ENCODE assay signal across 17 cellular contexts in the genomic region with DNA sequence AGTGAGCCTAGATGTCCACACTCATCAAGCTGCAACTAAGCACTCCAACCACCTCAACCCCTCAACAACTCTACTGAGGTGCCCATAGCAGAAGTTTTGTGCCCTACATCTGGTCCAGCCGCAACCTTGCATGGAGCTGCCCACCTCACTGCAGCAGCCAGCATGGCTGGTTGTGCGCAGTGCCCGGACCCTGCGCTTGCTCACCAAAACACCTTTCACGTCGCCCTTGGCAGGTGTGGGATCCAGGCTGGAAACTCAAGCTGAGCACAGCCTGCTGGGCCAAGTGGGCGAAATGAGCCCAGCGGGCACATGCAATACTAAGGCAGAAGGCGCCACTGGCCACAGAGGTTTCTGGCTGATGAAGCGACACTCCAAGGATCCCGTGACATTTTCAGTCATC.
DNase-seq lines count a peak whose midpoint lies in the region; ATAC-seq, FAIRE-seq and TF ChIP-seq lines count a peak whose summit lies in the region.
"Had no signal": no experiment of that assay in that cellular context is flagged by ENCODE, and none has a peak within 500 bp of the region (broad histone marks: within the 10 kb centered on the region; RNA-seq: fewer than 3 reads in every experiment).

No MANE protein-coding gene starts in this region.

- WGBS in spleen, 5 donors, result 91 to 97% (median 95%) methylated on average over 11 of the region's 11 CpGs

- H3K9ac ChIP-seq in kidney (ENCODE audit: low read length in 2 of 2), result no peak overlapping the region
- H3K9ac ChIP-seq: BLaER1 treated with 17β-estradiol and CSF1 and Interleukin-3, amounts not matched to agents 10 nM and 100 nM had no signal

- H3K9me3 Mint-ChIP-seq in effector memory CD8-positive, alpha-beta T cell, result peaks cover 16 to 18% of the 10 kb centered on the region in 2 donors

- FAIRE-seq in bronchial epithelial cell (lab: Jason Lieb, UNC) (peak; percentile 60), kidney (lab: Jason Lieb, UNC) (no peak)
- FAIRE-seq: GM12878, GM19239 had no signal

- H3K27ac ChIP-seq in kidney (ENCODE audit: low read depth in 2 of 2, low read length in 2 of 2), result no peak overlapping the region
- H3K27ac ChIP-seq in spleen, result no peak overlapping the region
- H3K27ac ChIP-seq: BLaER1 treated with 17β-estradiol and CSF1 and Interleukin-3, amounts not matched to agents 10 nM and 100 nM had no signal

- H3K27ac Mint-ChIP-seq in effector memory CD8-positive, alpha-beta T cell, result no peak overlapping the region
- H3K27ac Mint-ChIP-seq: B cell; CD8-positive, alpha-beta T cell had no signal

- H3K4me3 Mint-ChIP-seq in effector memory CD8-positive, alpha-beta T cell, result no peak overlapping the region
- H3K4me3 Mint-ChIP-seq: B cell; CD8-positive, alpha-beta T cell had no signal

- H3K36me3 Mint-ChIP-seq in effector memory CD8-positive, alpha-beta T cell (ENCODE audit: insufficient read depth), result no peaks in the 10 kb centered on the region
- H3K36me3 Mint-ChIP-seq: CD8-positive, alpha-beta T cell had no signal

- no peaks in the 10 kb centered on the region for H3K9me3 ChIP-seq in kidney (ENCODE audit: control insufficient read depth in 1 of 2, low read length in 2 of 2)
- peaks cover 0 to 22% (median under 1%) of the 10 kb centered on the region in 8 donors for H3K9me3 ChIP-seq in spleen
- H3K9me3 ChIP-seq: HAP-1 had no signal

- ATAC-seq in effector memory CD8-positive, alpha-beta T cell (replicated peaks), result no peak
- ATAC-seq in HG03378 (IDR thresholded peaks at IDR 0.05; ENCODE audit: unreplicated experiment), result no peak
- ATAC-seq: CD8-positive, alpha-beta T cell; GM12878 had no signal

- H3K4me3 ChIP-seq in bronchial epithelial cell (ENCODE audit: low read depth, low read length), result no peak overlapping the region
- no peak overlapping the region for H3K4me3 ChIP-seq in kidney (ENCODE audit: low read length in 2 of 2)
- no peak overlapping the region for H3K4me3 ChIP-seq in spleen
- H3K4me3 ChIP-seq: BLaER1 treated with 17β-estradiol and CSF1 and Interleukin-3, amounts not matched to agents 10 nM and 100 nM; GM12878; HAP-1 had no signal

- no peaks in the 10 kb centered on the region for H3K27me3 Mint-ChIP-seq in effector memory CD8-positive, alpha-beta T cell
- H3K27me3 Mint-ChIP-seq: B cell had no signal

- H3K4me1 ChIP-seq in kidney (ENCODE audit: control insufficient read depth in 1 of 2, insufficient read depth in 1 of 2, low read depth in 1 of 2, low read length in 2 of 2) (no peaks in the 10 kb centered on the region), spleen (no peaks in the 10 kb centered on the region)
- H3K4me1 ChIP-seq: BLaER1 treated with 17β-estradiol and CSF1 and Interleukin-3, amounts not matched to agents 10 nM and 100 nM; HAP-1 had no signal

- no peak for TF ChIP-seq CTCF in bronchial epithelial cell (IDR thresholded peaks at IDR 0.05; ENCODE audit: insufficient read depth, low read length, severe bottlenecking)
- TF ChIP-seq CTCF in kidney (IDR thresholded peaks at IDR 0.05; ENCODE audit: borderline replicate concordance, extremely low read depth, insufficient read depth), result no peak
- no peak for TF ChIP-seq CTCF in spleen (IDR thresholded peaks at IDR 0.05 in 8 of 11, conservative IDR thresholded peaks at IDR 0.05 in 3 of 11)

- DNase-seq in bronchial epithelial cell (ENCODE audit: low read depth) (no peak), kidney (peak; percentile 55), spleen (peak; percentile 46), HPDE6-E6E7 (ENCODE audit: extremely low spot score) (no peak)
- DNase-seq in effector memory CD8-positive, alpha-beta T cell, result no peak
- DNase-seq: Calu3; CD8-positive, alpha-beta T cell; DMS 273 treated with DMSO at 0.1 percent for 48 hours; DMS53; DND-41; EL had no signal

- no peak for TF ChIP-seq POLR2A in spleen (IDR thresholded peaks at IDR 0.05)

- no peaks in the 10 kb centered on the region for H3K4me1 Mint-ChIP-seq in effector memory CD8-positive, alpha-beta T cell (ENCODE audit: low read depth in 2 of 2)
- H3K4me1 Mint-ChIP-seq: B cell had no signal

- no peaks in the 10 kb centered on the region for H3K27me3 ChIP-seq in bronchial epithelial cell (ENCODE audit: control insufficient read depth, insufficient read depth, low read length)
- H3K27me3 ChIP-seq in spleen (replicated peaks in 1 of 7), result no peaks in the 10 kb centered on the region
- H3K27me3 ChIP-seq: BLaER1 treated with 17β-estradiol and CSF1 and Interleukin-3, amounts not matched to agents 10 nM and 100 nM had no signal

- no peaks in the 10 kb centered on the region for H3K36me3 ChIP-seq in bronchial epithelial cell (ENCODE audit: control insufficient read depth, insufficient read depth, low read length)
- H3K36me3 ChIP-seq in kidney (ENCODE audit: control insufficient read depth in 1 of 2, insufficient read depth in 2 of 2, low read length in 2 of 2), result no peaks in the 10 kb centered on the region
- no peaks in the 10 kb centered on the region for H3K36me3 ChIP-seq in spleen
- H3K36me3 ChIP-seq: BLaER1 treated with 17β-estradiol and CSF1 and Interleukin-3, amounts not matched to agents 10 nM and 100 nM; HAP-1 had no signal

- intact Hi-C loops in kidney (cut with DNase I), result no loop called here
- intact Hi-C loops in spleen (cut with DNase I; ENCODE audit: low total_unique reads), result no loop called here

Comparison
In these comparisons a context has a peak if more than half of its experiments do, and no peak if none do; other contexts are left out.
1. DNase-seq: peak in kidney (single experiment) and spleen (single experiment); none in bronchial epithelial cell (single experiment), HPDE6-E6E7 (single experiment) and effector memory CD8-positive, alpha-beta T cell (0 of 3).